In the genomic region with DNA sequence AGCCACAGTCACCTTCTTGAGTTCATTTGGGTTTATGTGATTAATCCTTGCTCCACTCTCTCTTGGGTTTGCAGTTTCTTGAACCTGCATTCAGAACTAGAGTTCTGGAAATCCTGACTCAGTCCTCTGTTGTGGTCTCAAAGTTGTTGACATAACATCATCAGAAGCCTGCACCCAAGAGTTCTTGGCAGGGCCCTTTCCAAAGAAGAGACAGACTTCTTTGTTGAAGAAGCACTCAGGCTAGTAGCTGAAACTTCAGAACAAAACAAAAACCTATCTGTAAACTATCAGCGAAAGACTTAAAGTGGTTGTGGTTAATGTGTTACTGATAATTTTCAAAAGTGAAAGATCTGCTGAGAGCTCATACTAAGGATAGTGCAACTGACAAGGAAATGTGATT, we compare ENCODE assay signal across 14 cellular contexts.
DNase-seq lines count a peak whose midpoint lies in the region; ATAC-seq and TF ChIP-seq lines count a peak whose summit lies in the region.
"Had no signal": no experiment of that assay in that cellular context is flagged by ENCODE, and none has a peak within 500 bp of the region (broad histone marks: within the 10 kb centered on the region; RNA-seq: fewer than 3 reads in every experiment).

No MANE protein-coding gene starts in this region.

- H4K20me1 ChIP-seq in PC-3 (ENCODE audit: low read length): no peaks in the 10 kb centered on the region

- ATAC-seq in GM19035 (IDR thresholded peaks at IDR 0.05; ENCODE audit: unreplicated experiment) (peak; percentile 75), HG02678 (IDR thresholded peaks at IDR 0.05; ENCODE audit: unreplicated experiment) (peak; percentile 85), PC-3 (peak; percentile 82), natural killer cell (peak; percentile 12 to 67 (median 38)), HG02571 (IDR thresholded peaks at IDR 0.05; ENCODE audit: unreplicated experiment) (no peak), HG02885 (IDR thresholded peaks at IDR 0.05; ENCODE audit: poor library complexity, unreplicated experiment) (no peak)

- no peak overlapping the region for H3K4me2 ChIP-seq in PC-3 (ENCODE audit: low read length)

- TF ChIP-seq CTCF in PC-3 (conservative IDR thresholded peaks at IDR 0.05; ENCODE audit: low read depth, low read length) (no peak), natural killer cell (IDR thresholded peaks at IDR 0.05) (no peak), tibial artery (IDR thresholded peaks at IDR 0.05) (no peak)

- peak overlapping the region in 1 of 2 donors; percentile 29 for H3K27ac Mint-ChIP-seq in natural killer cell

- H3K9me2 ChIP-seq in PC-3 (replicated peaks; ENCODE audit: low read length): no peaks in the 10 kb centered on the region

- H3K27ac ChIP-seq in PC-3 (ENCODE audit: low read length): no peak overlapping the region
- no peak overlapping the region for H3K27ac ChIP-seq in tibial artery
- H3K27ac ChIP-seq: parathyroid adenoma, thoracic aorta had no signal

- CTCF ChIA-PET in PC-3 (lab: Charles Lee): no interaction called here

- H3K4me3 ChIP-seq in PC-3 (ENCODE audit: low read length): no peak overlapping the region
- no peak overlapping the region for H3K4me3 ChIP-seq in tibial artery
- H3K4me3 ChIP-seq: lung, thoracic aorta had no signal

- H3K79me2 ChIP-seq in PC-3 (ENCODE audit: low read length): no peaks in the 10 kb centered on the region
- H3K79me2 ChIP-seq: parathyroid adenoma had no signal

- H3K4me1 ChIP-seq in PC-3 (ENCODE audit: insufficient read depth, low read length) (no peaks in the 10 kb centered on the region), tibial artery (no peaks in the 10 kb centered on the region)
- H3K4me1 ChIP-seq: parathyroid adenoma had no signal

- no peak overlapping the region for H2AFZ ChIP-seq in PC-3 (ENCODE audit: low read length)
- H2AFZ ChIP-seq: parathyroid adenoma had no signal

- no peaks in the 10 kb centered on the region for H3K27me3 ChIP-seq in PC-3 (ENCODE audit: low read length)
- peaks cover 0 to 3% of the 10 kb centered on the region in 2 donors for H3K27me3 ChIP-seq in tibial artery

- H3K4me1 Mint-ChIP-seq in natural killer cell: peaks cover 6 to 12% of the 10 kb centered on the region in 2 donors

- H3K9me3 Mint-ChIP-seq in natural killer cell: no peaks in the 10 kb centered on the region

- H3K4me3 Mint-ChIP-seq in natural killer cell: no peak overlapping the region

- H3F3A ChIP-seq in PC-3 (ENCODE audit: low read length, unreplicated experiment): no peaks in the 10 kb centered on the region

- no peaks in the 10 kb centered on the region for H3K36me3 Mint-ChIP-seq in natural killer cell

- DNase-seq in PC-3 (peak; percentile 57), natural killer cell (no peak), tibial artery (no peak)
- DNase-seq: Calu3, dermis blood vessel endothelial cell, KBM-7, RPMI8226 had no signal

- H3K9me3 ChIP-seq in PC-3 (ENCODE audit: low read length) (0 out of 2 replicates have a peak, but pooled peaks cover 5% of the 10 kb centered on the region), tibial artery (peaks cover 0 to under 1% (median 0%) of the 10 kb centered on the region in 3 donors)
- H3K9me3 ChIP-seq: thoracic aorta had no signal

- H3K36me3 ChIP-seq in PC-3 (ENCODE audit: low read depth, low read length): no peaks in the 10 kb centered on the region
- H3K36me3 ChIP-seq in tibial artery: no peaks in the 10 kb centered on the region
- H3K36me3 ChIP-seq: thoracic aorta had no signal

- H3K9ac ChIP-seq in PC-3 (ENCODE audit: low read length): no peak overlapping the region
- H3K9ac ChIP-seq: parathyroid adenoma had no signal

- POLR2A ChIA-PET in PC-3 (lab: Charles Lee; ENCODE audit: unreplicated experiment): interaction anchor here (0.6 kb wide), 1 partner anchor 176 kb away, joined by 10 read pairs; no protein-coding TSS in a partner anchor

- H3K27me3 Mint-ChIP-seq in natural killer cell (ENCODE audit: low read depth in 2 of 2): peaks cover 3 to 6% of the 10 kb centered on the region in 2 donors

- no TSS peak for BruUV-seq in PC-3 (replicated peaks; lab: Mats Ljungman, UMichigan)

- intact Hi-C loops in PC-3 (cut with micrococcal nuclease) (loop anchor here (5.0 kb wide), 1 partner anchor 45 kb away; no protein-coding TSS in a partner anchor), natural killer cell (cut with micrococcal nuclease) (no loop called here), tibial artery (cut with DNase I; ENCODE audit: low total_unique reads) (no loop called here)

Comparison
In these comparisons a context has a peak if more than half of its experiments do, and no peak if none do; other contexts are left out.
1. ATAC-seq: peak in GM19035 (single experiment), HG02678 (single experiment), PC-3 (single experiment) and natural killer cell (3 of 3); none in HG02571 (single experiment) and HG02885 (single experiment).